Comparison of ENCODE assay signal across 1 cellular context in the genomic region with DNA sequence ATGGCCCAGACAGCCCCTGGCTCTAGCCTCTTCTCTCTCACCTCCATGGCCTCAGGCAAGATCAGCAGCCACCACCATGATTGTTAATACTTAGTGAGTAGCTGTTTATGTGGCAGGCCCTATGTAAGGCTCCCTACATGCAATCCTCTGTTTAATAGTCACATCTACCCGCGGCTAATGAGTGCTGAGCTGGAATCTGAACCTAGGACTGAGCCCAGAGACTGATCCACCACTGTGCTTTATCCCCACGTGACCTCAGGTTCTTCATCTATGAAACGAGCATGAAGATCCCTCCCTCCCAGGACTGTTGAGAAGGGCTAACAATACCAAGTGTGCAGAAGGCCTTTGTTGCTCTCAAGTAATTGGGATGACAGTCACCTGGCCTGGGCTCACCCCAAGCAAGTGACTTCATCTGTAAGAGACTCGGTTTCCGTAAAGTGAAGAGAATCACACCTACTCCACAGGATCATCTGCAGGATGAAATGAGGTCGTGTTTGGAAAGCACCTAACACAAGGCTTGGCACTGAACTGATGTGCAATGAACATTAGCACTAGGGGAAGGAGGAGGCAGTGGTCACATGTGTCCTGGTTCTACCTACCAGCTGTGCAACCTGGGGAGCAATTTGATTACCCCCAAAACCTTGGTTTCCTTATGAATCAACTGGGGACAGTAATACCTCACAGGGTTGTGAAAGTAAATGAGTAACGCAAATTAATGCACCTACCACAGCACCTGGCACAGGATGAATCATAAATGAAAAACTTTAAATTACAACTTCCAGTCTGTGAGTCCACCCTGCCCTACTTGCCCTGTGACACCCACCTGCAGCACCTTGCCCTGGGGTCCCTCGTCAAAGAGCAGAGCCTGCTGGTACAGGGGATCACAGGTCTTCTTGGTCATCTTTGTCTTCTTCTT.
TF ChIP-seq lines count a peak whose summit lies in the region.

No MANE protein-coding gene starts in this region.

TF ChIP-seq in GM12878, 131 proteins besides CTCF, POLR2A, EP300 and RAD21 (continued from another document):
- TF ChIP-seq, protein P1, sequence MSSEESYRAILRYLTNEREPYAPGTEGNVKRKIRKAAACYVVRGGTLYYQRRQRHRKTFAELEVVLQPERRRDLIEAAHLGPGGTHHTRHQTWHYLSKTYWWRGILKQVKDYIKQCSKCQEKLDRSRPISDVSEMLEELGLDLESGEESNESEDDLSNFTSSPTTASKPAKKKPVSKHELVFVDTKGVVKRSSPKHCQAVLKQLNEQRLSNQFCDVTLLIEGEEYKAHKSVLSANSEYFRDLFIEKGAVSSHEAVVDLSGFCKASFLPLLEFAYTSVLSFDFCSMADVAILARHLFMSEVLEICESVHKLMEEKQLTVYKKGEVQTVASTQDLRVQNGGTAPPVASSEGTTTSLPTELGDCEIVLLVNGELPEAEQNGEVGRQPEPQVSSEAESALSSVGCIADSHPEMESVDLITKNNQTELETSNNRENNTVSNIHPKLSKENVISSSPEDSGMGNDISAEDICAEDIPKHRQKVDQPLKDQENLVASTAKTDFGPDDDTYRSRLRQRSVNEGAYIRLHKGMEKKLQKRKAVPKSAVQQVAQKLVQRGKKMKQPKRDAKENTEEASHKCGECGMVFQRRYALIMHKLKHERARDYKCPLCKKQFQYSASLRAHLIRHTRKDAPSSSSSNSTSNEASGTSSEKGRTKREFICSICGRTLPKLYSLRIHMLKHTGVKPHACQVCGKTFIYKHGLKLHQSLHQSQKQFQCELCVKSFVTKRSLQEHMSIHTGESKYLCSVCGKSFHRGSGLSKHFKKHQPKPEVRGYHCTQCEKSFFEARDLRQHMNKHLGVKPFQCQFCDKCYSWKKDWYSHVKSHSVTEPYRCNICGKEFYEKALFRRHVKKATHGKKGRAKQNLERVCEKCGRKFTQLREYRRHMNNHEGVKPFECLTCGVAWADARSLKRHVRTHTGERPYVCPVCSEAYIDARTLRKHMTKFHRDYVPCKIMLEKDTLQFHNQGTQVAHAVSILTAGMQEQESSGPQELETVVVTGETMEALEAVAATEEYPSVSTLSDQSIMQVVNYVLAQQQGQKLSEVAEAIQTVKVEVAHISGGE (CRISPR knock-in tag; IDR thresholded peaks at IDR 0.05), result no peak
- no peak for TF ChIP-seq TARDBP (IDR thresholded peaks at IDR 0.05; ENCODE audit: borderline replicate concordance)
- TF ChIP-seq ELK1 (IDR thresholded peaks at IDR 0.05; ENCODE audit: low read depth, low read length), result no peak
